11 cellular contexts compared by ENCODE assay signal in genomic region chr1:41915786-41916571, GRCh38. TPM values are rescaled to one million over a fixed set of nuclear protein-coding genes. Genes with fewer than 3 reads are reported as not detected.
DNase-seq lines count a peak whose midpoint lies in the region; ATAC-seq and TF ChIP-seq lines count a peak whose summit lies in the region.
"Had no signal": no experiment of that assay in that cellular context is flagged by ENCODE, and none has a peak within 500 bp of the region (broad histone marks: within the 10 kb centered on the region; RNA-seq: fewer than 3 reads in every experiment).

No MANE protein-coding gene starts in this region.

- H3K27ac ChIP-seq in breast epithelium (peak overlapping the region; percentile 3 to 34), spleen (peak overlapping the region in 4 of 8 donors; percentile 52 to 86 (median 62))
- H3K27ac ChIP-seq: epithelial cell of prostate had no signal

- no peaks in the 10 kb centered on the region for H3K9me3 ChIP-seq in breast epithelium
- peaks cover 0 to 2% (median 0%) of the 10 kb centered on the region in 8 donors for H3K9me3 ChIP-seq in spleen

- TF ChIP-seq CTCF in breast epithelium (IDR thresholded peaks at IDR 0.05) (no peak), spleen (IDR thresholded peaks at IDR 0.05 in 8 of 11, conservative IDR thresholded peaks at IDR 0.05 in 3 of 11) (no peak), GM20000 (IDR thresholded peaks at IDR 0.05; ENCODE audit: extremely low read depth, missing control alignments) (no peak)

- peaks cover 9% of the 10 kb centered on the region for H3K36me3 Mint-ChIP-seq in activated CD8-positive, alpha-beta memory T cell treated with anti-CD3 and anti-CD28 coated beads, Interleukin-2, amount 10 ng/mL, durations not matched to agents 7 days and 5 days

- 70 to 81% (median 77%) methylated on average over 4 of the region's 4 CpGs for WGBS in spleen, 5 donors

- peak; percentile 10 for ATAC-seq in activated CD8-positive, alpha-beta memory T cell treated with anti-CD3 and anti-CD28 coated beads, Interleukin-2, amount 10 ng/mL, durations not matched to agents 7 days and 5 days
- no peak for ATAC-seq in HG02588 (IDR thresholded peaks at IDR 0.05; ENCODE audit: unreplicated experiment)

- H3K27ac Mint-ChIP-seq in activated CD8-positive, alpha-beta memory T cell treated with anti-CD3 and anti-CD28 coated beads, Interleukin-2, amount 10 ng/mL, durations not matched to agents 7 days and 5 days, result peak overlapping the region; percentile 98
- H3K27ac Mint-ChIP-seq: B cell had no signal

- H3K4me3 Mint-ChIP-seq in activated CD8-positive, alpha-beta memory T cell treated with anti-CD3 and anti-CD28 coated beads, Interleukin-2, amount 10 ng/mL, durations not matched to agents 7 days and 5 days, result peak overlapping the region; percentile 98

- TF ChIP-seq POLR2A in breast epithelium (IDR thresholded peaks at IDR 0.05) (no peak), spleen (IDR thresholded peaks at IDR 0.05) (no peak)

- peaks cover 0 to 12% of the 10 kb centered on the region in 2 donors for H3K4me1 ChIP-seq in breast epithelium
- peaks cover 18 to 57% (median 49%) of the 10 kb centered on the region in 6 donors for H3K4me1 ChIP-seq in spleen

- peaks cover 82% of the 10 kb centered on the region for H3K4me1 Mint-ChIP-seq in activated CD8-positive, alpha-beta memory T cell treated with anti-CD3 and anti-CD28 coated beads, Interleukin-2, amount 10 ng/mL, durations not matched to agents 7 days and 5 days

- intact Hi-C loops in breast epithelium (cut with DNase I; ENCODE audit: low total_unique reads), result no loop called here
- intact Hi-C loops in spleen (cut with DNase I; ENCODE audit: low total_unique reads), result no loop called here

- H3K4me3 ChIP-seq in breast epithelium (no peak overlapping the region), spleen (peak overlapping the region in 1 of 8 donors; percentile 80)

- CTCF ChIA-PET in activated CD8-positive, alpha-beta memory T cell treated with anti-CD3 and anti-CD28 coated beads, Interleukin-2, amount 10 ng/mL, durations not matched to agents 7 days and 5 days (lab: Charles Lee), result interaction anchor here (0.9 to 8.2 kb wide), 8 partner anchors 11 to 119 kb away, joined by 3 to 107 read pairs (median 4); no protein-coding TSS in a partner anchor

- no peaks in the 10 kb centered on the region for H3K27me3 Mint-ChIP-seq in activated CD8-positive, alpha-beta memory T cell treated with anti-CD3 and anti-CD28 coated beads, Interleukin-2, amount 10 ng/mL, durations not matched to agents 7 days and 5 days

- no peaks in the 10 kb centered on the region for H3K9me3 Mint-ChIP-seq in activated CD8-positive, alpha-beta memory T cell treated with anti-CD3 and anti-CD28 coated beads, Interleukin-2, amount 10 ng/mL, durations not matched to agents 7 days and 5 days (ENCODE audit: low read depth)

- peak; percentile 63 for DNase-seq in activated CD8-positive, alpha-beta memory T cell treated with anti-CD3 and anti-CD28 coated beads, Interleukin-2, amount 10 ng/mL, durations not matched to agents 7 days and 5 days
- no peak for DNase-seq in activated CD8-positive, alpha-beta memory T cell treated with anti-CD3 and anti-CD28 coated beads, Interleukin-2, amount 50 U/mL, for 4 hours
- DNase-seq in NCI-H345 treated with DMSO at 0.1 percent for 48 hours (lab: John Stamatoyannopoulos, UW; ENCODE audit: unreplicated experiment) (peak; percentile 43), breast epithelium (ENCODE audit: low spot score in 2 of 2) (peak in 1 of 2 donors; percentile 57), spleen (peak; percentile 70), NOMO-1 treated with dmso at 0.1 percent for 144 hours (lab: John Stamatoyannopoulos, UW; ENCODE audit: unreplicated experiment) (no peak), GM20000 (ENCODE audit: low spot score) (no peak)
- DNase-seq: mesenchymal stem cell had no signal

- no peaks in the 10 kb centered on the region for H3K27me3 ChIP-seq in breast epithelium
- peaks cover 0 to 32% (median 3%) of the 10 kb centered on the region in 7 donors for H3K27me3 ChIP-seq in spleen (replicated peaks in 1 of 7)

- H3K36me3 ChIP-seq in breast epithelium (no peaks in the 10 kb centered on the region), spleen (no peaks in the 10 kb centered on the region)

RNA-seq across cellular contexts. Expression of gene HIVEP3, which starts 2.7 kb away (rescaled TPM):
- 10 to 100 TPM; 15.1 to 18.1 TPM for total RNA-seq in activated CD8-positive, alpha-beta memory T cell treated with anti-CD3 and anti-CD28 coated beads, Interleukin-2, amount 10 ng/mL, durations not matched to agents 7 days and 5 days
- 10 to 100 TPM in 1 of 3 donors, 1 to 10 TPM in 2; 3.5 to 13.5 (median 9.2) TPM for total RNA-seq in breast epithelium
- total RNA-seq in spleen, result 10 to 100 TPM in 4 of 7 donors, 1 to 10 TPM in 3; 5.6 to 21.2 (median 11.0) TPM
- polyA plus RNA-seq in spleen, result 1 to 10 TPM; 2.4 to 4.7 (median 2.5) TPM

Comparison
In these comparisons a context has a peak if more than half of its experiments do, and no peak if none do; other contexts are left out.
1. DNase-seq: peak in activated CD8-positive, alpha-beta memory T cell treated with anti-CD3 and anti-CD28 coated beads, Interleukin-2, amount 10 ng/mL, durations not matched to agents 7 days and 5 days (single experiment), NCI-H345 treated with DMSO at 0.1 percent for 48 hours (single experiment) and spleen (single experiment); none in activated CD8-positive, alpha-beta memory T cell treated with anti-CD3 and anti-CD28 coated beads, Interleukin-2, amount 50 U/mL, for 4 hours (single experiment), NOMO-1 treated with dmso at 0.1 percent for 144 hours (single experiment) and GM20000 (single experiment).